Comparison of ENCODE assay signal across 13 cellular contexts in the genomic region with DNA sequence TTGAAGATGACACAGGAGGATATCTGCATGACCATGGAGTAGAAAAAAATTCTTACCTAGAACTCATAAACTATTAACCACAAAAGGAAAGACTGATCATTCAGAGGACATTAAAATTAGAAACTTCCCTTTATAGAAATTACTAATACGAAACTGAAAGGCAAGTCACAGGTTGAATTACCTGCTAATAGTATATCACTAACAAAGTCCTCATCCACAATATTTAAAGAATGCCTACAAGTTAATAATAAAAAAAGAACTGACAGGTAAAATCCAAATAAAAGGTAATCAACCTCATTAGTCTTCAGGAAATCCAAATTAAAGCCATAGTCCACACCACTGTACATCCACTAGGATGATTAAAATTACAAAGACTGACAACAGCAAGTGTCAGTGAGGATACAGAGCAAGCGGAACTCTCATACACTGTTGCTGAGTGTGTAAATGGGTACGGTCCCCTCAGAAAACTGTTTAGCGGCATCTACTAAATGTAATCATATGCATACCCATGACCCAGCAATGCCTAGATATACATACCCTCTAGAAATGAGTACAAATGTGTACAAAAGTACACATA.
DNase-seq lines count a peak whose midpoint lies in the region; ATAC-seq, FAIRE-seq and TF ChIP-seq lines count a peak whose summit lies in the region.
"Had no signal": no experiment of that assay in that cellular context is flagged by ENCODE, and none has a peak within 500 bp of the region (broad histone marks: within the 10 kb centered on the region; RNA-seq: fewer than 3 reads in every experiment).

No MANE protein-coding gene starts in this region.

- H3K9me3 ChIP-seq in small intestine (ENCODE audit: control insufficient read depth, low read depth) = no peaks in the 10 kb centered on the region

- DNase-seq in GM12892 (ENCODE audit: insufficient read length) = no peak
- DNase-seq in stimulated activated CD4-positive, alpha-beta T cell treated with anti-CD3 and anti-CD28 coated beads, Interleukin-4, amount 100 ng/mL, for 1 hour = no peak
- no peak for DNase-seq in dorsolateral prefrontal cortex
- no peak for DNase-seq in small intestine
- no peak for DNase-seq in caudate nucleus (lab: John Stamatoyannopoulos, UW)
- DNase-seq: AML-193, mesendoderm, NCI-H187 had no signal

- ATAC-seq in GM19324 (IDR thresholded peaks at IDR 0.05; ENCODE audit: low FRiP score, unreplicated experiment) (peak; percentile 91), HG02642 (IDR thresholded peaks at IDR 0.05; ENCODE audit: poor library complexity, unreplicated experiment) (peak; percentile 86), HG03439 (IDR thresholded peaks at IDR 0.05; ENCODE audit: unreplicated experiment) (peak; percentile 93)

- FAIRE-seq in GM12892 (lab: Jason Lieb, UNC) (peak; percentile 86), small intestine (lab: Jason Lieb, UNC) (no peak)
- FAIRE-seq: bronchial epithelial cell, G401.6 had no signal

- peaks cover 2% of the 10 kb centered on the region in 2 donors for H3K36me3 ChIP-seq in small intestine (ENCODE audit: control insufficient read depth in 2 of 2, insufficient read depth in 2 of 2, low read length in 2 of 2)

- TF ChIP-seq CTCF in dorsolateral prefrontal cortex (IDR thresholded peaks at IDR 0.05 in 54 of 56, conservative IDR thresholded peaks at IDR 0.05 in 2 of 56; ENCODE audit: low read depth in 1 of 56, partially characterized antibody in 56 of 56) = no peak

- no peak overlapping the region for H3K4me3 ChIP-seq in dorsolateral prefrontal cortex
- H3K4me3 ChIP-seq in small intestine (ENCODE audit: low read depth in 1 of 2, low read length in 2 of 2) = no peak overlapping the region

- 90 to 96% (median 90%) methylated on average over 4 of the region's 4 CpGs for WGBS in small intestine, 3 donors

- H3K27ac ChIP-seq in dorsolateral prefrontal cortex = peak overlapping the region in 3 of 59 donors; percentile 20 to 37 (median 29)
- H3K27ac ChIP-seq in small intestine (ENCODE audit: low read depth in 1 of 2, low read length in 1 of 2) = no peak overlapping the region
- no peak overlapping the region for H3K27ac ChIP-seq in caudate nucleus (ENCODE audit: low read depth, low read length)

- no peaks in the 10 kb centered on the region for H3K4me1 ChIP-seq in small intestine (ENCODE audit: control insufficient read depth in 2 of 2, insufficient read depth in 1 of 2, low read depth in 1 of 2, low read length in 1 of 2)

- H3K27me3 ChIP-seq in dorsolateral prefrontal cortex (no peaks in the 10 kb centered on the region), small intestine (ENCODE audit: control insufficient read depth in 2 of 2, insufficient read depth in 2 of 2, low read length in 2 of 2) (no peaks in the 10 kb centered on the region)

- intact Hi-C loops in dorsolateral prefrontal cortex (cut with DNase I) = no loop called here

- no peak for TF ChIP-seq POLR2A in GM12892 (IDR thresholded peaks at IDR 0.05; ENCODE audit: low read depth, low read length)
